Comparison of ENCODE assay signal across 1 cellular context in the genomic region with DNA sequence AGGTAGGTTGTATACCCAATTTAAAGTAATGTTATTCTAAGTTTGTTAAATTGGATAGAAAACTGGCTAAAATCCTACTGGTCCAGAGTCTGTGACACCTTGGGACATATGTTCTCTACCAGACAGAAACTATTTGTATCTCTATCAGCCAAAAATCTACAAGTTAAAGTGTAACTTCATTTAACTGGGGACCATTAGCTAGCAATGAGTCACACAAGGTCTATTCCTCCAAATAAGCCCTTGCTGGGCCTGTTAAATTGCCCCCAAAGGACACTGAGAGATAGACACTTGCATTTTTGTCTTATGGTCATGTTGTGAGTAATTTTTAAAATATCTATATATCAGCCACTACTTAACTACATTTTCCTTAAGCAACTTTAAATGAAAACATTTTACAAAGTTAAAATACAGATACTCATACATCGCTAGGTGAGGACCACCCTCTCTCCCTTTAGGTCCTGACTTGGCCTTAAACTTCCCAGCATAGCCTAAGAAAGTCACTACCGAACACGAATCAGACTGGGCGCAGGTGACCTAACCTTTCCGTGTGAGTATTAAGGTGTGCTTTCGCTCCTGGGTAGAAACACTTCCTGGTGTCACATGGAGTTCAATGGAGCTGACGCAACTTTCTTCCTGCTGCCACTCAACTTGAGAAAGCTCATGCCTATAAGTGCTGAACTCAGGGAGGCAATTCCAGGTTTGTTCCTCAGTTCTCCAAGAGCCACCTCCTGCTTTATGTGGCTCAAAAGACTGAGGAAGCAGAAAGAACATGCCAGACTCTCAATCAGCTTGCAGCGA.
TF ChIP-seq lines count a peak whose summit lies in the region.

No MANE protein-coding gene starts in this region.

TF ChIP-seq in K562, 482 proteins besides CTCF, POLR2A, EP300 and RAD21:
- TF ChIP-seq NR2C2 (CRISPR knock-in tag; IDR thresholded peaks at IDR 0.05) (no peak), NR2C2 (tag; IDR thresholded peaks at IDR 0.05) (peak; percentile 57; the same call in 1 of the 2 replicates), NR2C1 (IDR thresholded peaks at IDR 0.05) (peak; percentile 62; the same call in 1 of the 2 replicates), NR2C1 (tag; IDR thresholded peaks at IDR 0.05) (peak; percentile 44; the same call in 1 of the 2 replicates), SETDB1 (IDR thresholded peaks at IDR 0.05; ENCODE audit: low read length) (no peak)
- TF ChIP-seq, protein P1, sequence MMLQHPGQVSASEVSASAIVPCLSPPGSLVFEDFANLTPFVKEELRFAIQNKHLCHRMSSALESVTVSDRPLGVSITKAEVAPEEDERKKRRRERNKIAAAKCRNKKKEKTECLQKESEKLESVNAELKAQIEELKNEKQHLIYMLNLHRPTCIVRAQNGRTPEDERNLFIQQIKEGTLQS (IDR thresholded peaks at IDR 0.05), result peak; percentile 48; the same call in 1 of the 2 replicates
- TF ChIP-seq, protein P1 (CRISPR knock-in tag; conservative IDR thresholded peaks at IDR 0.05), result no peak
- TF ChIP-seq, protein P2, sequence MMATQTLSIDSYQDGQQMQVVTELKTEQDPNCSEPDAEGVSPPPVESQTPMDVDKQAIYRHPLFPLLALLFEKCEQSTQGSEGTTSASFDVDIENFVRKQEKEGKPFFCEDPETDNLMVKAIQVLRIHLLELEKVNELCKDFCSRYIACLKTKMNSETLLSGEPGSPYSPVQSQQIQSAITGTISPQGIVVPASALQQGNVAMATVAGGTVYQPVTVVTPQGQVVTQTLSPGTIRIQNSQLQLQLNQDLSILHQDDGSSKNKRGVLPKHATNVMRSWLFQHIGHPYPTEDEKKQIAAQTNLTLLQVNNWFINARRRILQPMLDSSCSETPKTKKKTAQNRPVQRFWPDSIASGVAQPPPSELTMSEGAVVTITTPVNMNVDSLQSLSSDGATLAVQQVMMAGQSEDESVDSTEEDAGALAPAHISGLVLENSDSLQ (IDR thresholded peaks at IDR 0.05), result peak; percentile 80
TF ChIP-seq in K562: peak in this region for 4.
